In the genomic region with DNA sequence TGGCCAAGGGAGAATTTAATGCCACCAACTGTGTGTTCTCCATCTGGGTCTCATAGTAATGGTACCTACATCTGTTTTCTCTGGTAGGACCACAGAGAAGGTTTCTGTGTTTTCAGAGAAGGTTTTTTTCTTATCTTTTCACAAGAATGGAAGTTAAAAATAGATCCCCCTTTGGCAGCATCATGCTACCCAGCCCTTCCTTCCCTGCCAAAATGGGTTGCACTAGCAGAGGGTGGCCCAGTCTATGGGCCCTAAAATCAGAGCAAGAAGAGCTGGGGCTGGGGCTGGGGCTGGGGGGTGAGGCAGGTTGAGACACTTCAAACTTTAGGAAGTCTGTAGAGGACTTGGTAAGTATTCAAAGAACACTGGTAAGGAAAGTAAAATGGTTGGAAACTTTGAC, we compare ENCODE assay signal across 19 cellular contexts.
"Had no signal": no experiment of that assay in that cellular context is flagged by ENCODE, and none has a peak within 500 bp of the region (broad histone marks: within the 10 kb centered on the region; RNA-seq: fewer than 3 reads in every experiment).

No MANE protein-coding gene starts in this region.

- H3K27ac Mint-ChIP-seq: activated CD4-positive, alpha-beta memory T cell treated with anti-CD3 and anti-CD28 coated beads, Interleukin-2, amount 10 ng/mL, durations not matched to agents 7 days and 5 days; activated CD4-positive, alpha-beta T cell treated with anti-CD3 and anti-CD28 coated beads, Interleukin-2, amount 10 ng/mL, durations not matched to agents 24 days and 14 days; activated T-cell treated with anti-CD3 and anti-CD28 coated beads, Interleukin-2, amount 50 U/mL, for 72 hours; effector memory CD8-positive, alpha-beta T cell had no signal

- H3K4me3 Mint-ChIP-seq: activated CD4-positive, alpha-beta memory T cell treated with anti-CD3 and anti-CD28 coated beads, Interleukin-2, amount 10 ng/mL, durations not matched to agents 7 days and 5 days; activated CD4-positive, alpha-beta T cell treated with anti-CD3 and anti-CD28 coated beads, Interleukin-2, amount 10 ng/mL, durations not matched to agents 24 days and 14 days; activated T-cell treated with anti-CD3 and anti-CD28 coated beads, Interleukin-2, amount 50 U/mL, for 72 hours; effector memory CD8-positive, alpha-beta T cell; neural crest cell had no signal

- H3K4me3 ChIP-seq: mucosa of descending colon, prostate gland, right atrium auricular region, upper lobe of left lung had no signal

- H3K9me3 Mint-ChIP-seq: activated CD4-positive, alpha-beta memory T cell treated with anti-CD3 and anti-CD28 coated beads, Interleukin-2, amount 10 ng/mL, durations not matched to agents 7 days and 5 days; activated CD4-positive, alpha-beta T cell treated with anti-CD3 and anti-CD28 coated beads, Interleukin-2, amount 10 ng/mL, durations not matched to agents 24 days and 14 days; neural crest cell had no signal

- H3K27me3 ChIP-seq: brain microvascular endothelial cell, right atrium auricular region, upper lobe of left lung had no signal

- H3K4me1 ChIP-seq: prostate gland, right atrium auricular region, upper lobe of left lung had no signal

- H3K9me3 ChIP-seq: mucosa of descending colon, prostate gland, upper lobe of left lung had no signal

- H3K27ac ChIP-seq: brain microvascular endothelial cell, prostate gland, right atrium auricular region, upper lobe of left lung had no signal

- H3K36me3 ChIP-seq: brain microvascular endothelial cell, prostate gland, right atrium auricular region, upper lobe of left lung had no signal

- DNase-seq: activated CD4-positive, alpha-beta memory T cell treated with anti-CD3 and anti-CD28 coated beads, Interleukin-2, amount 10 ng/mL, durations not matched to agents 7 days and 5 days; activated CD4-positive, alpha-beta T cell treated with anti-CD3 and anti-CD28 coated beads, Interleukin-2, amount 10 ng/mL, durations not matched to agents 24 days and 14 days; activated effector memory CD4-positive, alpha-beta T cell treated with anti-CD3 and anti-CD28 coated beads, Interleukin-2, amount 50 U/mL, for 16 hours; activated naive CD4-positive, alpha-beta T cell treated with anti-CD3 and anti-CD28 coated beads, Interleukin-2, amount 50 U/mL, for 16 hours; activated T-cell treated with anti-CD3 and anti-CD28 coated beads, Interleukin-2, amount 50 U/mL, for 72 hours; anterior cingulate cortex; brain microvascular endothelial cell; central memory CD4-positive, alpha-beta T cell; dermis blood vessel endothelial cell; effector memory CD8-positive, alpha-beta T cell; left colon; mesenchymal stem cell; mucosa of descending colon; stimulated activated CD4-positive, alpha-beta T cell treated with anti-CD3 and anti-CD28 coated beads, Interleukin-4, amount 100 ng/mL, for 4 hours; stimulated activated naive CD8-positive, alpha-beta T cell treated with anti-CD3 and anti-CD28 coated beads, Interleukin-15, Interleukin-2, amounts not matched to agents 100 U/mL and 50 U/mL, for 24 hours; upper lobe of left lung had no signal
